In genomic region chr12:6167327-6168280, GRCh38 we compare ENCODE assay signal across 8 cellular contexts. TPM values are rescaled to one million over a fixed set of nuclear protein-coding genes. Genes with fewer than 3 reads are reported as not detected.
DNase-seq lines count a peak whose midpoint lies in the region; ATAC-seq and TF ChIP-seq lines count a peak whose summit lies in the region.

No MANE protein-coding gene starts in this region.

- TF ChIP-seq POLR2A in testis (IDR thresholded peaks at IDR 0.05): no peak

- no peaks in the 10 kb centered on the region for H3K9me3 ChIP-seq in ascending aorta
- no peaks in the 10 kb centered on the region for H3K9me3 ChIP-seq in testis

- ATAC-seq in GM18870 (IDR thresholded peaks at IDR 0.05; ENCODE audit: unreplicated experiment) (peak; percentile 84), HG03060 (IDR thresholded peaks at IDR 0.05; ENCODE audit: low read depth, unreplicated experiment) (peak; percentile 72), SK-N-SH treated with all-trans-retinoic acid at 6 μM for 48 hours (peak; percentile 91)

- H3K79me1 ChIP-seq in mesendoderm (ENCODE audit: low read length): no peaks in the 10 kb centered on the region

- TF ChIP-seq CTCF in ascending aorta (IDR thresholded peaks at IDR 0.05): no peak
- TF ChIP-seq CTCF in testis (IDR thresholded peaks at IDR 0.05): no peak

- H3K4me2 ChIP-seq in mesendoderm (ENCODE audit: low read length): no peak overlapping the region

- H4K5ac ChIP-seq in mesendoderm (ENCODE audit: low read length): no peak overlapping the region

- no peak overlapping the region for H2BK120ac ChIP-seq in mesendoderm (ENCODE audit: low read depth, low read length)

- H3K18ac ChIP-seq in mesendoderm (ENCODE audit: low read length): no peak overlapping the region

- H3K36me3 ChIP-seq in ascending aorta (no peaks in the 10 kb centered on the region), mesendoderm (ENCODE audit: control insufficient read depth, insufficient read depth, low read length) (no peaks in the 10 kb centered on the region), testis (ENCODE audit: low read depth, missing control alignments) (no peaks in the 10 kb centered on the region)

- no peak overlapping the region for H2BK5ac ChIP-seq in mesendoderm (ENCODE audit: low read length)

- no peak overlapping the region for H2AK5ac ChIP-seq in mesendoderm (ENCODE audit: low read length)

- WGBS in mesendoderm (ENCODE audit: extremely low coverage, insufficient coverage, low lambda C conversion rate): no CpG with 5 or more reads among the region's 17 CpGs
- WGBS in testis, 2 donors: 72 to 82% methylated on average over 13 to 17 of the region's 17 CpGs

- H3K56ac ChIP-seq in mesendoderm (ENCODE audit: low read length): no peak overlapping the region

- no peak overlapping the region for H3K9ac ChIP-seq in mesendoderm (ENCODE audit: low read length)

- no peak overlapping the region for H2BK15ac ChIP-seq in mesendoderm (replicated peaks; ENCODE audit: low read depth)

- DNase-seq in ascending aorta (ENCODE audit: low spot score in 2 of 2) (peak; percentile 75 to 95), kidney tubule cell (ENCODE audit: low spot score) (peak; percentile 92), mesendoderm (no peak), testis (no peak)
- DNase-seq in stimulated activated CD4-positive, alpha-beta T cell treated with anti-CD3 and anti-CD28 coated beads, TNF-alpha, amount 100 ng/mL, for 48 hours (ENCODE audit: low read depth in 3 of 3): peak; percentile 42 to 64 (median 59)

- H3K79me2 ChIP-seq in mesendoderm (ENCODE audit: control insufficient read depth, insufficient read depth, low read length): no peaks in the 10 kb centered on the region

- H3K27me3 ChIP-seq in ascending aorta (no peaks in the 10 kb centered on the region), mesendoderm (ENCODE audit: insufficient read depth, low read length, poor library complexity) (no peaks in the 10 kb centered on the region), testis (no peaks in the 10 kb centered on the region)

- intact Hi-C loops in ascending aorta (cut with DNase I): loop anchor here (1.0 to 5.0 kb wide), 3 partner anchors 15 to 75 kb away; no protein-coding TSS in a partner anchor
- intact Hi-C loops in testis (cut with DNase I; ENCODE audit: low total_unique reads): no loop called here

- no peak overlapping the region for H3K4ac ChIP-seq in mesendoderm (ENCODE audit: low read depth, low read length)

- H3K27ac ChIP-seq in ascending aorta: peak overlapping the region; percentile 93 to 98
- H3K27ac ChIP-seq in mesendoderm (ENCODE audit: low read depth, low read length): no peak overlapping the region
- peak overlapping the region in 1 of 2 donors; percentile 65 for H3K27ac ChIP-seq in testis

- H3K4me3 ChIP-seq in ascending aorta (no peak overlapping the region), mesendoderm (ENCODE audit: low read length) (no peak overlapping the region), testis (no peak overlapping the region)

- H3K23ac ChIP-seq in mesendoderm (ENCODE audit: low read length): no peak overlapping the region

- no peak overlapping the region for H4K8ac ChIP-seq in mesendoderm (ENCODE audit: low read depth, low read length)

- H3K4me1 ChIP-seq in ascending aorta: peaks cover 9 to 31% of the 10 kb centered on the region in 2 donors
- H3K4me1 ChIP-seq in mesendoderm (ENCODE audit: control insufficient read depth, low read depth, low read length): no peaks in the 10 kb centered on the region
- no peaks in the 10 kb centered on the region for H3K4me1 ChIP-seq in testis

TF ChIP-seq in SK-N-SH treated with all-trans-retinoic acid at 6 μM for 48 hours, 23 proteins besides CTCF, POLR2A, EP300 and RAD21:
- TF ChIP-seq ZNF70 (CRISPR knock-in tag; IDR thresholded peaks at IDR 0.05): no peak
- 0 out of 2 replicates have a peak, but pooled peaks have one; percentile 22 for TF ChIP-seq ZFP3 (CRISPR knock-in tag; IDR thresholded peaks at IDR 0.05)
- no peak for TF ChIP-seq CSDC2 (CRISPR knock-in tag; IDR thresholded peaks at IDR 0.05)
- TF ChIP-seq TSHZ2 (CRISPR knock-in tag; IDR thresholded peaks at IDR 0.05): no peak
- no peak for TF ChIP-seq ZFP30 (CRISPR knock-in tag; IDR thresholded peaks at IDR 0.05)

RNA-seq across cellular contexts. Expression of gene CD9, which starts 32.6 kb away (rescaled TPM):
- total RNA-seq in ascending aorta: 181 TPM
- polyA plus RNA-seq in mesendoderm (2013, experiment 1 of 2): 228 TPM
- polyA plus RNA-seq in mesendoderm (2013, experiment 2 of 2): 229 TPM
- 10 to 100 TPM; 31.2 to 53.1 TPM for total RNA-seq in testis
- polyA plus RNA-seq in testis (ENCODE audit: insufficient read depth, low read depth, low replicate concordance): 94.2 TPM

RNA-seq across cellular contexts. Expression of gene VWF, which starts 43.1 kb away (rescaled TPM):
- total RNA-seq in ascending aorta (1,026 TPM), testis (10 to 100 TPM; 83.7 to 86.2 TPM)
- 0.15 TPM for polyA plus RNA-seq in mesendoderm (2013, experiment 1 of 2)
- polyA plus RNA-seq in mesendoderm (2013, experiment 2 of 2): 0.15 TPM
- 68.3 TPM for polyA plus RNA-seq in testis (ENCODE audit: insufficient read depth, low read depth, low replicate concordance)

Comparison
In these comparisons a context has a peak if more than half of its experiments do, and no peak if none do; other contexts are left out.
1. DNase-seq: peak in ascending aorta (2 of 2), kidney tubule cell (single experiment) and stimulated activated CD4-positive, alpha-beta T cell treated with anti-CD3 and anti-CD28 coated beads, TNF-alpha, amount 100 ng/mL, for 48 hours (3 of 3); none in mesendoderm (single experiment) and testis (single experiment).
2. RNA of gene VWF, which starts 43.1 kb away (total RNA-seq): 1,026 TPM in ascending aorta (single experiment); 83.7 to 86.2 TPM in testis; every median in the first group is over 10 times any median in the second.
3. Peak in every context shown above with its lines, with median percentiles within 50 percentile points of each other: ATAC-seq.